In the genomic region with DNA sequence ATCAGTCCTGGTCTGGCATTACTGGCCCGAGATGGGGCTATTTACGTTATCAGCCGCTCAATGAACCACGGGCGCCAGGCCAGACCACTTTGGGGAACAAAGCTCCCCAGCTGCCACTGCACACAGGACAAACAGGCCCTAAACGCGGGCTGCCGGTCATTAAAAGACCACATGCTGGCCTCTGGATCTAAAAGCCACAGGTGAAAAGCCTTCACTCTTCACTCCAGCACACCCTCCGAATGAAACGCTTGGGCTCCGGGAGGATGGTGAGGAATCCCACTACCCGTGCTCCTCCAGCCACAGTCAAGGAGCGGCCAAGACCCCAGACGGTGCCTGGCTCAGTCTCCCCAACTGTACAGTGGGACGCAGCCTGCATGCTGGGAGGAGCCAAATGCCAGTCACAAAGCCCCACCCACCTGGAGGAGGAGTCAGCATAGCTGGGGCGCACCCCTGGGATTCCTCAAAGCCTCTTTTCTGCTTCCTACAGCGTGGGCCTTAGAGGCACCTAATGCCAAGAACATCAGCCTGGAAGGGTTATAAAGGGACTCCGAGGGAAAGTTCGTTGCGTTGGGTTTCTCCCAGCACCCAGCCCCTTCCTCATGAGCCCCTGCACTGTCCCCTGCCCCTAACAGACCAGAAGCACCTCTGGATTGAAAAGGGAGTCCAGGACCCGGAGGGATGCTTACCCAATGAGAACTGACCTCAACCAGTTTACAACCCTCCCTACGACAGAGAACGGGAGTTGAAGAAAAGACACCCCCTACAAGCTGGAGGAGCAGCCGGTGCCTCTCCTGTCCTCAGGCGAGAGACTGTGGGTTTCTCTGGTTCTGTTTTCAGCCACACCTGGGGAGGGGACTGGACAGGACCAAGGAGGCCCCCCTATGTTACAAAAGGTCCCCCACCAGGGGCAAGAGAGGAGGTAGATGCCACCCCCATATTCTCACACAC, we compare ENCODE assay signal across 1 cellular context.
TF ChIP-seq lines count a peak whose summit lies in the region.

No MANE protein-coding gene starts in this region.

TF ChIP-seq in GM23338, 12 proteins besides CTCF, POLR2A, EP300 and RAD21 (continued from another document):
- TF ChIP-seq, protein P1, sequence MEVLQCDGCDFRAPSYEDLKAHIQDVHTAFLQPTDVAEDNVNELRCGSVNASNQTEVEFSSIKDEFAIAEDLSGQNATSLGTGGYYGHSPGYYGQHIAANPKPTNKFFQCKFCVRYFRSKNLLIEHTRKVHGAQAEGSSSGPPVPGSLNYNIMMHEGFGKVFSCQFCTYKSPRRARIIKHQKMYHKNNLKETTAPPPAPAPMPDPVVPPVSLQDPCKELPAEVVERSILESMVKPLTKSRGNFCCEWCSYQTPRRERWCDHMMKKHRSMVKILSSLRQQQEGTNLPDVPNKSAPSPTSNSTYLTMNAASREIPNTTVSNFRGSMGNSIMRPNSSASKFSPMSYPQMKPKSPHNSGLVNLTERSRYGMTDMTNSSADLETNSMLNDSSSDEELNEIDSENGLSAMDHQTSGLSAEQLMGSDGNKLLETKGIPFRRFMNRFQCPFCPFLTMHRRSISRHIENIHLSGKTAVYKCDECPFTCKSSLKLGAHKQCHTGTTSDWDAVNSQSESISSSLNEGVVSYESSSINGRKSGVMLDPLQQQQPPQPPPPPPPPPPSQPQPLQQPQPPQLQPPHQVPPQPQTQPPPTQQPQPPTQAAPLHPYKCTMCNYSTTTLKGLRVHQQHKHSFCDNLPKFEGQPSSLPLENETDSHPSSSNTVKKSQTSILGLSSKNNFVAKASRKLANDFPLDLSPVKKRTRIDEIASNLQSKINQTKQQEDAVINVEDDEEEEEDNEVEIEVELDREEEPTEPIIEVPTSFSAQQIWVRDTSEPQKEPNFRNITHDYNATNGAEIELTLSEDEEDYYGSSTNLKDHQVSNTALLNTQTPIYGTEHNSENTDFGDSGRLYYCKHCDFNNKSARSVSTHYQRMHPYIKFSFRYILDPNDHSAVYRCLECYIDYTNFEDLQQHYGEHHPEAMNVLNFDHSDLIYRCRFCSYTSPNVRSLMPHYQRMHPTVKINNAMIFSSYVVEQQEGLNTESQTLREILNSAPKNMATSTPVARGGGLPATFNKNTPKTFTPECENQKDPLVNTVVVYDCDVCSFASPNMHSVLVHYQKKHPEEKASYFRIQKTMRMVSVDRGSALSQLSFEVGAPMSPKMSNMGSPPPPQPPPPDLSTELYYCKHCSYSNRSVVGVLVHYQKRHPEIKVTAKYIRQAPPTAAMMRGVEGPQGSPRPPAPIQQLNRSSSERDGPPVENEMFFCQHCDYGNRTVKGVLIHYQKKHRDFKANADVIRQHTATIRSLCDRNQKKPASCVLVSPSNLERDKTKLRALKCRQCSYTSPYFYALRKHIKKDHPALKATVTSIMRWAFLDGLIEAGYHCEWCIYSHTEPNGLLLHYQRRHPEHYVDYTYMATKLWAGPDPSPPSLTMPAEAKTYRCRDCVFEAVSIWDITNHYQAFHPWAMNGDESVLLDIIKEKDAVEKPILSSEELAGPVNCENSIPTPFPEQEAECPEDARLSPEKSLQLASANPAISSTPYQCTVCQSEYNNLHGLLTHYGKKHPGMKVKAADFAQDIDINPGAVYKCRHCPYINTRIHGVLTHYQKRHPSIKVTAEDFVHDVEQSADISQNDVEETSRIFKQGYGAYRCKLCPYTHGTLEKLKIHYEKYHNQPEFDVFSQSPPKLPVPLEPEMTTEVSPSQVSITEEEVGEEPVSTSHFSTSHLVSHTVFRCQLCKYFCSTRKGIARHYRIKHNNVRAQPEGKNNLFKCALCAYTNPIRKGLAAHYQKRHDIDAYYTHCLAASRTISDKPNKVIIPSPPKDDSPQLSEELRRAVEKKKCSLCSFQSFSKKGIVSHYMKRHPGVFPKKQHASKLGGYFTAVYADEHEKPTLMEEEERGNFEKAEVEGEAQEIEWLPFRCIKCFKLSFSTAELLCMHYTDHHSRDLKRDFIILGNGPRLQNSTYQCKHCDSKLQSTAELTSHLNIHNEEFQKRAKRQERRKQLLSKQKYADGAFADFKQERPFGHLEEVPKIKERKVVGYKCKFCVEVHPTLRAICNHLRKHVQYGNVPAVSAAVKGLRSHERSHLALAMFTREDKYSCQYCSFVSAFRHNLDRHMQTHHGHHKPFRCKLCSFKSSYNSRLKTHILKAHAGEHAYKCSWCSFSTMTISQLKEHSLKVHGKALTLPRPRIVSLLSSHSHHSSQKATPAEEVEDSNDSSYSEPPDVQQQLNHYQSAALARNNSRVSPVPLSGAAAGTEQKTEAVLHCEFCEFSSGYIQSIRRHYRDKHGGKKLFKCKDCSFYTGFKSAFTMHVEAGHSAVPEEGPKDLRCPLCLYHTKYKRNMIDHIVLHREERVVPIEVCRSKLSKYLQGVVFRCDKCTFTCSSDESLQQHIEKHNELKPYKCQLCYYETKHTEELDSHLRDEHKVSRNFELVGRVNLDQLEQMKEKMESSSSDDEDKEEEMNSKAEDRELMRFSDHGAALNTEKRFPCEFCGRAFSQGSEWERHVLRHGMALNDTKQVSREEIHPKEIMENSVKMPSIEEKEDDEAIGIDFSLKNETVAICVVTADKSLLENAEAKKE (CRISPR knock-in tag; IDR thresholded peaks at IDR 0.05), result no peak
